ENCODE assay signal across 20 cellular contexts in genomic region chr18:39057423-39058057, GRCh38.
DNase-seq lines count a peak whose midpoint lies in the region; ATAC-seq, FAIRE-seq and TF ChIP-seq lines count a peak whose summit lies in the region.
"Had no signal": no experiment of that assay in that cellular context is flagged by ENCODE, and none has a peak within 500 bp of the region (broad histone marks: within the 10 kb centered on the region; RNA-seq: fewer than 3 reads in every experiment).

No MANE protein-coding gene starts in this region.

- H2AFZ ChIP-seq in GM23248 (no peak overlapping the region), keratinocyte (ENCODE audit: control insufficient read depth, low read length) (no peak overlapping the region)

- no peaks in the 10 kb centered on the region for H3F3A ChIP-seq in GM23248 (ENCODE audit: insufficient read depth)

- TF ChIP-seq CTCF in cardiac fibroblast (IDR thresholded peaks at IDR 0.05; ENCODE audit: low read depth, low read length), result no peak
- no peak for TF ChIP-seq CTCF in keratinocyte (optimal IDR thresholded peaks at IDR 0.05 in 1 of 3, IDR thresholded peaks at IDR 0.05 in 1 of 3, conservative IDR thresholded peaks at IDR 0.05 in 1 of 3; ENCODE audit: extremely low read depth in 1 of 3, insufficient read depth in 2 of 3, low read length in 3 of 3)

- WGBS in GM23248 (ENCODE audit: low coverage in 1 of 2, low lambda C conversion rate in 2 of 2, missing lambda C conversion rate in 2 of 2), 2 experiments, result 52 to 59% methylated on average over 2 of the region's 2 CpGs

- DNase-seq in GM23248 (peak; percentile 7), M059J (ENCODE audit: low read depth) (peak; percentile 46), cardiac fibroblast (ENCODE audit: low read depth in 2 of 2) (peak; percentile 10 to 59), keratinocyte (ENCODE audit: low read depth, low spot score) (peak; percentile 9), kidney glomerular epithelial cell (lab: John Stamatoyannopoulos, UW) (no peak), NCI-H2081 treated with DMSO at 0.1 percent for 48 hours (lab: John Stamatoyannopoulos, UW) (no peak), activated T-cell treated with anti-CD3 and anti-CD28 coated beads for 4 hours (no peak)
- DNase-seq: activated naive CD8-positive, alpha-beta T cell treated with anti-CD3 and anti-CD28 coated beads for 36 hours; CD4-positive, CD25-positive, alpha-beta regulatory T cell; erythroblast; heart right ventricle; immature natural killer cell; Kasumi-1; NCI-H1436; nucleus accumbens; retina; stimulated activated CD4-positive, alpha-beta T cell treated with anti-CD3 and anti-CD28 coated beads, Interleukin-15, amount 100 ng/mL, for 24 hours had no signal

- peak; percentile 5 for FAIRE-seq in keratinocyte (lab: Jason Lieb, UNC)

- no peaks in the 10 kb centered on the region for H3K27me3 ChIP-seq in GM23248 (replicated peaks; ENCODE audit: insufficient read depth)
- no peaks in the 10 kb centered on the region for H3K27me3 ChIP-seq in keratinocyte (ENCODE audit: control insufficient read depth, extremely low read depth, insufficient read depth, low read length)
- H3K27me3 ChIP-seq: heart right ventricle had no signal

- H3K4me2 ChIP-seq in GM23248 (ENCODE audit: unreplicated experiment) (no peak overlapping the region), keratinocyte (ENCODE audit: control insufficient read depth, extremely low read depth, insufficient read depth, low read depth, low read length) (peak overlapping the region; percentile 41)

- H3K9me2 ChIP-seq in GM23248 (ENCODE audit: insufficient read depth), result no peaks in the 10 kb centered on the region; the same call in 1 of the 2 replicates

- H3K79me2 ChIP-seq in GM23248 (ENCODE audit: insufficient read depth) (no peaks in the 10 kb centered on the region), keratinocyte (ENCODE audit: control insufficient read depth, insufficient read depth, low read length) (no peaks in the 10 kb centered on the region)

- in situ Hi-C loops in GM23248 (cut with MboI), result no loop called here

- ATAC-seq in HG03196 (IDR thresholded peaks at IDR 0.05; ENCODE audit: unreplicated experiment), result no peak
- ATAC-seq: Panc1 had no signal

- H3K4me1 ChIP-seq in GM23248 (ENCODE audit: insufficient read depth), result no peaks in the 10 kb centered on the region
- H3K4me1 ChIP-seq in keratinocyte (ENCODE audit: control insufficient read depth, extremely low read depth, insufficient read depth, low read length), result peaks cover 14% of the 10 kb centered on the region
- H3K4me1 ChIP-seq: heart right ventricle had no signal

- H4K20me1 ChIP-seq in GM23248 (ENCODE audit: insufficient read depth), result no peaks in the 10 kb centered on the region
- no peaks in the 10 kb centered on the region for H4K20me1 ChIP-seq in keratinocyte (ENCODE audit: control insufficient read depth, extremely low read depth, insufficient read depth, low read length)

- dilution Hi-C loops in keratinocyte (cut with MboI; ENCODE audit: extremely low pct_ligation_motif_present, low sequenced_read_pairs), result no loop called here

- H3K36me3 ChIP-seq in GM23248 (ENCODE audit: low read depth) (no peaks in the 10 kb centered on the region), keratinocyte (ENCODE audit: control insufficient read depth in 2 of 2, extremely low read depth in 1 of 2, insufficient read depth in 2 of 2, low read length in 2 of 2) (no peaks in the 10 kb centered on the region)
- H3K36me3 ChIP-seq: heart right ventricle, thoracic aorta had no signal

- no peak overlapping the region for H3K27ac ChIP-seq in GM23248
- no peak overlapping the region for H3K27ac ChIP-seq in keratinocyte (ENCODE audit: control insufficient read depth, insufficient read depth, low read length)
- H3K27ac ChIP-seq: heart right ventricle, thoracic aorta had no signal

- no peak overlapping the region for H3K9ac ChIP-seq in GM23248
- no peak overlapping the region for H3K9ac ChIP-seq in keratinocyte (ENCODE audit: control insufficient read depth, extremely low read depth, insufficient read depth, low read length)

- H3K4me3 ChIP-seq in GM23248 (no peak overlapping the region), cardiac fibroblast (replicated peaks in 1 of 2; ENCODE audit: low read depth in 2 of 2, low read length in 2 of 2) (no peak overlapping the region), keratinocyte (ENCODE audit: control insufficient read depth in 2 of 3, extremely low read depth in 1 of 3, insufficient read depth in 2 of 3, low read depth in 1 of 3, low read length in 3 of 3) (no peak overlapping the region)
- H3K4me3 ChIP-seq: heart right ventricle, thoracic aorta had no signal

- H3K9me3 ChIP-seq in GM23248 (ENCODE audit: low read depth) (no peaks in the 10 kb centered on the region), keratinocyte (ENCODE audit: control insufficient read depth, low read depth, low read length) (no peaks in the 10 kb centered on the region)
- H3K9me3 ChIP-seq: thoracic aorta had no signal

- no peaks in the 10 kb centered on the region for H3K9me1 ChIP-seq in keratinocyte (ENCODE audit: control insufficient read depth, extremely low read depth, insufficient read depth, low read length)

Comparison
In these comparisons a context has a peak if more than half of its experiments do, and no peak if none do; other contexts are left out.
1. DNase-seq: peak in GM23248 (single experiment), M059J (single experiment), cardiac fibroblast (2 of 2) and keratinocyte (single experiment); none in kidney glomerular epithelial cell (single experiment), NCI-H2081 treated with DMSO at 0.1 percent for 48 hours (single experiment) and activated T-cell treated with anti-CD3 and anti-CD28 coated beads for 4 hours (single experiment).